8 cellular contexts compared by ENCODE assay signal in genomic region chr15:90300988-90301715, GRCh38. TPM values are rescaled to one million over a fixed set of nuclear protein-coding genes. Genes with fewer than 3 reads are reported as not detected.
DNase-seq lines count a peak whose midpoint lies in the region; ATAC-seq and TF ChIP-seq lines count a peak whose summit lies in the region.

No MANE protein-coding gene starts in this region.

- intact Hi-C loops in lower lobe of right lung (cut with DNase I) = no loop called here

- H3K27ac ChIP-seq in lower lobe of right lung = no peak overlapping the region

- H3K4me1 ChIP-seq in lower lobe of right lung = peaks cover 6% of the 10 kb centered on the region

- no peaks in the 10 kb centered on the region for H3K36me3 ChIP-seq in lower lobe of right lung

- no peaks in the 10 kb centered on the region for H3K27me3 ChIP-seq in lower lobe of right lung (ENCODE audit: low read depth)

- peak; percentile 67 for TF ChIP-seq CTCF in LNCaP clone FGC (IDR thresholded peaks at IDR 0.05; ENCODE audit: control insufficient read depth, extremely low read depth, insufficient read depth)
- TF ChIP-seq CTCF in choroid plexus epithelial cell (conservative IDR thresholded peaks at IDR 0.05; ENCODE audit: low read depth, low read length) = peak; percentile 90
- TF ChIP-seq CTCF in lower lobe of right lung (IDR thresholded peaks at IDR 0.05) = peak; percentile 77

- DNase-seq in ELF-1 (ENCODE audit: low read depth, low spot score) (peak; percentile 95), LNCaP clone FGC (ENCODE audit: low read depth) (no peak), choroid plexus epithelial cell (ENCODE audit: low read depth) (peak; percentile 65), lower lobe of right lung (peak; percentile 74), GM19238 (ENCODE audit: insufficient read length, low spot score) (no peak)
- DNase-seq in activated CD4-positive, alpha-beta T cell treated with anti-CD3 and anti-CD28 coated beads for 1 hour = peak; percentile 22
- DNase-seq in stimulated activated CD8-positive, alpha-beta memory T cell treated with anti-CD3 and anti-CD28 coated beads, Interleukin-4, amount 100 ng/mL, for 48 hours = peak; percentile 82

- H3K4me3 ChIP-seq in LNCaP clone FGC (ENCODE audit: low read depth, low read length) = no peak overlapping the region
- H3K4me3 ChIP-seq in choroid plexus epithelial cell (ENCODE audit: low read depth, low read length) = peak overlapping the region; percentile 43
- no peak overlapping the region for H3K4me3 ChIP-seq in lower lobe of right lung

- ATAC-seq in lower lobe of right lung (peak; percentile 70 to 78), GM21423 (IDR thresholded peaks at IDR 0.05; ENCODE audit: unreplicated experiment) (no peak)

- H3K9me3 ChIP-seq in lower lobe of right lung = no peaks in the 10 kb centered on the region

RNA-seq across cellular contexts. Expression of gene NGRN, which starts 35.7 kb away (rescaled TPM):
- total RNA-seq in lower lobe of right lung = 73.4 TPM

RNA-seq across cellular contexts. Expression of gene ZNF774, which starts 50.9 kb away (rescaled TPM):
- total RNA-seq in lower lobe of right lung = 5.5 TPM

RNA-seq across cellular contexts. Expression of gene TTLL13, which starts 51.8 kb away (rescaled TPM):
- not detected for total RNA-seq in lower lobe of right lung

Comparison
In these comparisons a context has a peak if more than half of its experiments do, and no peak if none do; other contexts are left out.
1. DNase-seq: peak in ELF-1 (single experiment), activated CD4-positive, alpha-beta T cell treated with anti-CD3 and anti-CD28 coated beads for 1 hour (single experiment), choroid plexus epithelial cell (single experiment), lower lobe of right lung (single experiment) and stimulated activated CD8-positive, alpha-beta memory T cell treated with anti-CD3 and anti-CD28 coated beads, Interleukin-4, amount 100 ng/mL, for 48 hours (single experiment); none in LNCaP clone FGC (single experiment) and GM19238 (single experiment).
2. Peak in every context shown above with its lines, with median percentiles within 50 percentile points of each other: CTCF ChIP-seq.